ENCODE assay signal across 8 cellular contexts in genomic region chr20:41232971-41233926, GRCh38.
DNase-seq lines count a peak whose midpoint lies in the region; ATAC-seq lines count a peak whose summit lies in the region.

No MANE protein-coding gene starts in this region.

- ATAC-seq in GM21423 (IDR thresholded peaks at IDR 0.05; ENCODE audit: unreplicated experiment) (no peak), HG03175 (IDR thresholded peaks at IDR 0.05; ENCODE audit: unreplicated experiment) (no peak)

- no peaks in the 10 kb centered on the region for H3K9me3 Mint-ChIP-seq in activated CD4-positive, alpha-beta T cell treated with anti-CD3 and anti-CD28 coated beads, Interleukin-2, amount 10 ng/mL, durations not matched to agents 7 days and 5 days

- H3K27ac Mint-ChIP-seq in activated CD4-positive, alpha-beta T cell treated with anti-CD3 and anti-CD28 coated beads, Interleukin-2, amount 10 ng/mL, durations not matched to agents 7 days and 5 days: no peak overlapping the region

- H3K4me3 ChIP-seq in skeletal muscle cell (ENCODE audit: low read depth, low read length): no peak overlapping the region

- no peaks in the 10 kb centered on the region for H3K27me3 Mint-ChIP-seq in activated CD4-positive, alpha-beta T cell treated with anti-CD3 and anti-CD28 coated beads, Interleukin-2, amount 10 ng/mL, durations not matched to agents 7 days and 5 days

- H3K36me3 Mint-ChIP-seq in activated CD4-positive, alpha-beta T cell treated with anti-CD3 and anti-CD28 coated beads, Interleukin-2, amount 10 ng/mL, durations not matched to agents 7 days and 5 days (ENCODE audit: low read depth): no peaks in the 10 kb centered on the region

- POLR2A ChIA-PET in activated CD4-positive, alpha-beta T cell treated with anti-CD3 and anti-CD28 coated beads, Interleukin-2, amount 10 ng/mL, durations not matched to agents 7 days and 5 days (lab: Charles Lee): interaction anchor here (0.7 kb wide), 1 partner anchor 246 kb away, joined by 3 read pairs; no protein-coding TSS in a partner anchor

- no peak overlapping the region for H3K4me3 Mint-ChIP-seq in activated CD4-positive, alpha-beta T cell treated with anti-CD3 and anti-CD28 coated beads, Interleukin-2, amount 10 ng/mL, durations not matched to agents 7 days and 5 days

- H3K4me1 Mint-ChIP-seq in activated CD4-positive, alpha-beta T cell treated with anti-CD3 and anti-CD28 coated beads, Interleukin-2, amount 10 ng/mL, durations not matched to agents 7 days and 5 days: peaks cover 34% of the 10 kb centered on the region

- DNase-seq in EH (ENCODE audit: low read depth) (peak; percentile 92), SW480 (ENCODE audit: low spot score) (peak; percentile 70), foreskin melanocyte (peak; percentile 63), skeletal muscle cell (ENCODE audit: low read depth) (peak; percentile 86), RPMI8226 (no peak)
- no peak for DNase-seq in activated CD4-positive, alpha-beta T cell treated with anti-CD3 and anti-CD28 coated beads, Interleukin-2, amount 10 ng/mL, durations not matched to agents 7 days and 5 days

- CTCF ChIA-PET in activated CD4-positive, alpha-beta T cell treated with anti-CD3 and anti-CD28 coated beads, Interleukin-2, amount 10 ng/mL, durations not matched to agents 7 days and 5 days (lab: Charles Lee): interaction anchor here (0.6 to 2.5 kb wide), 16 partner anchors 9 to 266 kb away, joined by 3 to 18 read pairs (median 3); partner anchors contain the start of gene PLCG1

Comparison
In these comparisons a context has a peak if more than half of its experiments do, and no peak if none do; other contexts are left out.
1. DNase-seq: peak in EH (single experiment), SW480 (single experiment), foreskin melanocyte (single experiment) and skeletal muscle cell (single experiment); none in RPMI8226 (single experiment) and activated CD4-positive, alpha-beta T cell treated with anti-CD3 and anti-CD28 coated beads, Interleukin-2, amount 10 ng/mL, durations not matched to agents 7 days and 5 days (single experiment).